Comparison of ENCODE assay signal across 34 cellular contexts in the genomic region with DNA sequence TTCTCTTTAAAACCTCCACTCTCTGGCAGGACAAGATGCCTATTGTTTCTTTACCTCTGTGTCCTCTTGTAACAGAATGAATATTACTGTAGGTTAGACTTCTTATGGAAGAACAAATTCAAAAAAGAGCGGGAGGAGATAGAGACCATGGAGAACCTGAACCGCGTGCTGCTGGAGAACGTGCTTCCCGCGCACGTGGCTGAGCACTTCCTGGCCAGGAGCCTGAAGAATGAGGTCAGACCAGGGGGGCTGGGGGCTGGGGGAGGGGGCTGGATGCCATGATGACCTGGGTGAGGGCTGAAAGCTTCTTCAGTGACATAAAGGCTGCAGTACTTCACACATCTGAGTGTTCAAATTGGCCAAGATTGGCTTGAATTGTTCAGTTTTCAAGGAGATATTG.
"Had no signal": no experiment of that assay in that cellular context is flagged by ENCODE, and none has a peak within 500 bp of the region (broad histone marks: within the 10 kb centered on the region; RNA-seq: fewer than 3 reads in every experiment).

No MANE protein-coding gene starts in this region.

- ATAC-seq: activated CD8-positive, alpha-beta memory T cell treated with anti-CD3 and anti-CD28 coated beads, Interleukin-2, amount 10 ng/mL, durations not matched to agents 7 days and 5 days; activated CD8-positive, alpha-beta T cell treated with anti-CD3 and anti-CD28 coated beads, Interleukin-2, amount 10 ng/mL, durations not matched to agents 7 days and 5 days; activated naive CD8-positive, alpha-beta T cell treated with anti-CD3 and anti-CD28 coated beads, Interleukin-2, amount 50 U/mL, for 24 hours had no signal

- H3K27ac ChIP-seq: ascending aorta, cardiac muscle cell, VCaP had no signal

- H3K27me3 Mint-ChIP-seq: brain had no signal

- H3K4me3 ChIP-seq: ascending aorta, cardiac muscle cell had no signal

- H3K9me3 ChIP-seq: ascending aorta had no signal

- H3K4me1 Mint-ChIP-seq: activated B cell treated with CpG ODN at 0.5 μM for 24 hours; activated CD4-positive, alpha-beta T cell treated with anti-CD3 and anti-CD28 coated beads, Interleukin-2, amount 10 ng/mL, durations not matched to agents 24 days and 14 days; activated CD8-positive, alpha-beta memory T cell treated with anti-CD3 and anti-CD28 coated beads, Interleukin-2, amount 10 ng/mL, durations not matched to agents 7 days and 5 days; activated naive CD4-positive, alpha-beta T cell treated with anti-CD3 and anti-CD28 coated beads, Interleukin-2, amount 10 ng/mL, durations not matched to agents 7 days and 5 days; activated naive CD4-positive, alpha-beta T cell treated with anti-CD3 and anti-CD28 coated beads, Interleukin-2, amount 50 U/mL, for 24 hours; activated naive CD8-positive, alpha-beta T cell treated with anti-CD3 and anti-CD28 coated beads, Interleukin-2, amount 10 ng/mL, durations not matched to agents 7 days and 5 days; activated naive CD8-positive, alpha-beta T cell treated with anti-CD3 and anti-CD28 coated beads, Interleukin-2, amount 50 U/mL, for 24 hours had no signal

- H3K4me1 ChIP-seq: ascending aorta had no signal

- H3K27ac Mint-ChIP-seq: activated B cell treated with CpG ODN at 0.5 μM for 24 hours; activated CD4-positive, alpha-beta memory T cell treated with anti-CD3 and anti-CD28 coated beads for 36 hours; activated CD4-positive, alpha-beta T cell treated with anti-CD3 and anti-CD28 coated beads, Interleukin-2, amount 10 ng/mL, durations not matched to agents 24 days and 14 days; activated CD8-positive, alpha-beta memory T cell treated with anti-CD3 and anti-CD28 coated beads, Interleukin-2, amount 10 ng/mL, durations not matched to agents 7 days and 5 days; activated CD8-positive, alpha-beta T cell treated with anti-CD3 and anti-CD28 coated beads, Interleukin-2, amount 10 ng/mL, durations not matched to agents 7 days and 5 days; activated naive CD4-positive, alpha-beta T cell treated with anti-CD3 and anti-CD28 coated beads, Interleukin-2, amount 10 ng/mL, durations not matched to agents 7 days and 5 days; activated naive CD4-positive, alpha-beta T cell treated with anti-CD3 and anti-CD28 coated beads, Interleukin-2, amount 50 U/mL, for 24 hours; activated naive CD8-positive, alpha-beta T cell; activated naive CD8-positive, alpha-beta T cell treated with anti-CD3 and anti-CD28 coated beads, Interleukin-2, amount 10 ng/mL, durations not matched to agents 7 days and 5 days; activated naive CD8-positive, alpha-beta T cell treated with anti-CD3 and anti-CD28 coated beads, Interleukin-2, amount 50 U/mL, for 24 hours; activated T-cell treated with anti-CD3 and anti-CD28 coated beads, Interleukin-2, amount 50 U/mL, for 24 hours; activated T-helper 2 cell treated with anti-CD3 and anti-CD28 coated beads, Interferon-gamma antibody, Interleukin-2, Interleukin-4, amounts not matched to agents 10 μg/mL and 5 μg/mL and 100 μg/mL, durations not matched to agents 14 hours and 24 hours and 36 hours; brain; T-helper 1 cell treated with Interleukin-12 subunit alpha and Interleukin-12 subunit beta and Interleukin-4 antibody, amounts not matched to agents 30 μg/mL and 1 μg/mL, for 36 hours; T-helper 2 cell treated with Interferon-gamma antibody and Interleukin-4, amounts not matched to agents 5 μg/mL and 100 μg/mL, for 36 hours had no signal

- H3K36me3 ChIP-seq: ascending aorta, cardiac muscle cell had no signal

- DNase-seq: activated B cell treated with CpG ODN at 0.5 μM for 24 hours; activated CD4-positive, alpha-beta memory T cell treated with anti-CD3 and anti-CD28 coated beads for 36 hours; activated CD4-positive, alpha-beta T cell treated with anti-CD3 and anti-CD28 coated beads for 4 hours; activated CD4-positive, alpha-beta T cell treated with anti-CD3 and anti-CD28 coated beads, Interleukin-2, amount 10 ng/mL, durations not matched to agents 24 days and 14 days; activated CD4-positive, alpha-beta T cell treated with anti-CD3 and anti-CD28 coated beads, Interleukin-2, amount 50 U/mL, for 1 hour; activated CD4-positive, alpha-beta T cell treated with anti-CD3 and anti-CD28 coated beads, Interleukin-2, amount 50 U/mL, for 4 hours; activated CD4-positive, CD25-positive, alpha-beta regulatory T cell treated with anti-CD3 and anti-CD28 coated beads, Interleukin-2, amount 50 U/mL, for 72 hours; activated CD8-positive, alpha-beta memory T cell treated with anti-CD3 and anti-CD28 coated beads for 24 hours; activated CD8-positive, alpha-beta memory T cell treated with anti-CD3 and anti-CD28 coated beads, Interleukin-2, amount 10 ng/mL, durations not matched to agents 7 days and 5 days; activated CD8-positive, alpha-beta memory T cell treated with anti-CD3 and anti-CD28 coated beads, Interleukin-2, amount 50 U/mL, for 48 hours; activated CD8-positive, alpha-beta T cell treated with anti-CD3 and anti-CD28 coated beads, Interleukin-2, amount 10 ng/mL, durations not matched to agents 7 days and 5 days; activated effector memory CD4-positive, alpha-beta T cell treated with Interleukin-2 at 50 U/mL for 16 hours; activated gamma-delta T cell; activated naive CD4-positive, alpha-beta T cell treated with anti-CD3 and anti-CD28 coated beads, Interleukin-2, amount 10 ng/mL, durations not matched to agents 7 days and 5 days; activated naive CD4-positive, alpha-beta T cell treated with Interleukin-2 at 50 U/mL for 16 hours; activated naive CD8-positive, alpha-beta T cell treated with anti-CD3 and anti-CD28 coated beads, Interleukin-2, amount 10 ng/mL, durations not matched to agents 7 days and 5 days; activated naive CD8-positive, alpha-beta T cell treated with anti-CD3 and anti-CD28 coated beads, Interleukin-2, amount 50 U/mL, for 24 hours; activated T-cell treated with anti-CD3 and anti-CD28 coated beads, Interleukin-2, amount 50 U/mL, for 24 hours; activated T-cell treated with anti-CD3 and anti-CD28 coated beads, Interleukin-2, amount 50 U/mL, for 48 hours; amygdala; anterior cingulate cortex; central memory CD4-positive, alpha-beta T cell; T-helper 1 cell; T-helper 2 cell; T-helper 9 cell had no signal

- H3K4me3 Mint-ChIP-seq: activated B cell treated with CpG ODN at 0.5 μM for 24 hours; activated CD4-positive, alpha-beta memory T cell treated with anti-CD3 and anti-CD28 coated beads for 36 hours; activated CD4-positive, alpha-beta T cell treated with anti-CD3 and anti-CD28 coated beads, Interleukin-2, amount 10 ng/mL, durations not matched to agents 24 days and 14 days; activated CD8-positive, alpha-beta memory T cell treated with anti-CD3 and anti-CD28 coated beads, Interleukin-2, amount 10 ng/mL, durations not matched to agents 7 days and 5 days; activated CD8-positive, alpha-beta T cell treated with anti-CD3 and anti-CD28 coated beads, Interleukin-2, amount 10 ng/mL, durations not matched to agents 7 days and 5 days; activated naive CD4-positive, alpha-beta T cell treated with anti-CD3 and anti-CD28 coated beads, Interleukin-2, amount 10 ng/mL, durations not matched to agents 7 days and 5 days; activated naive CD4-positive, alpha-beta T cell treated with anti-CD3 and anti-CD28 coated beads, Interleukin-2, amount 50 U/mL, for 24 hours; activated naive CD8-positive, alpha-beta T cell; activated naive CD8-positive, alpha-beta T cell treated with anti-CD3 and anti-CD28 coated beads, Interleukin-2, amount 10 ng/mL, durations not matched to agents 7 days and 5 days; activated naive CD8-positive, alpha-beta T cell treated with anti-CD3 and anti-CD28 coated beads, Interleukin-2, amount 50 U/mL, for 24 hours; activated T-cell treated with anti-CD3 and anti-CD28 coated beads, Interleukin-2, amount 50 U/mL, for 24 hours; brain; T-helper 1 cell treated with Interleukin-12 subunit alpha and Interleukin-12 subunit beta and Interleukin-4 antibody, amounts not matched to agents 30 μg/mL and 1 μg/mL, for 36 hours; T-helper 2 cell treated with Interferon-gamma antibody and Interleukin-4, amounts not matched to agents 5 μg/mL and 100 μg/mL, for 36 hours had no signal

- H3K9me3 Mint-ChIP-seq: activated B cell treated with CpG ODN at 0.5 μM for 24 hours; activated CD4-positive, alpha-beta memory T cell treated with anti-CD3 and anti-CD28 coated beads for 36 hours; activated CD4-positive, alpha-beta T cell treated with anti-CD3 and anti-CD28 coated beads, Interleukin-2, amount 10 ng/mL, durations not matched to agents 24 days and 14 days; activated naive CD4-positive, alpha-beta T cell treated with anti-CD3 and anti-CD28 coated beads, Interleukin-2, amount 10 ng/mL, durations not matched to agents 7 days and 5 days; activated naive CD4-positive, alpha-beta T cell treated with anti-CD3 and anti-CD28 coated beads, Interleukin-2, amount 50 U/mL, for 24 hours; activated naive CD8-positive, alpha-beta T cell treated with anti-CD3 and anti-CD28 coated beads, Interleukin-2, amount 10 ng/mL, durations not matched to agents 7 days and 5 days; activated naive CD8-positive, alpha-beta T cell treated with anti-CD3 and anti-CD28 coated beads, Interleukin-2, amount 50 U/mL, for 24 hours; activated T-cell treated with anti-CD3 and anti-CD28 coated beads, Interleukin-2, amount 50 U/mL, for 24 hours; activated T-helper 2 cell treated with anti-CD3 and anti-CD28 coated beads, Interferon-gamma antibody, Interleukin-2, Interleukin-4, amounts not matched to agents 10 μg/mL and 5 μg/mL and 100 μg/mL, durations not matched to agents 14 hours and 24 hours and 36 hours; T-helper 1 cell treated with Interleukin-12 subunit alpha and Interleukin-12 subunit beta and Interleukin-4 antibody, amounts not matched to agents 30 μg/mL and 1 μg/mL, for 36 hours; T-helper 2 cell treated with Interferon-gamma antibody and Interleukin-4, amounts not matched to agents 5 μg/mL and 100 μg/mL, for 36 hours had no signal

- H3K36me3 Mint-ChIP-seq: activated CD4-positive, alpha-beta memory T cell treated with anti-CD3 and anti-CD28 coated beads for 36 hours; activated CD8-positive, alpha-beta memory T cell treated with anti-CD3 and anti-CD28 coated beads, Interleukin-2, amount 10 ng/mL, durations not matched to agents 7 days and 5 days; activated naive CD4-positive, alpha-beta T cell treated with anti-CD3 and anti-CD28 coated beads, Interleukin-2, amount 10 ng/mL, durations not matched to agents 7 days and 5 days; activated naive CD4-positive, alpha-beta T cell treated with anti-CD3 and anti-CD28 coated beads, Interleukin-2, amount 50 U/mL, for 24 hours; activated naive CD8-positive, alpha-beta T cell; activated naive CD8-positive, alpha-beta T cell treated with anti-CD3 and anti-CD28 coated beads, Interleukin-2, amount 10 ng/mL, durations not matched to agents 7 days and 5 days had no signal

- H3K27me3 ChIP-seq: ascending aorta, cardiac muscle cell had no signal
